ENCODE assay signal across 21 cellular contexts in the genomic region with DNA sequence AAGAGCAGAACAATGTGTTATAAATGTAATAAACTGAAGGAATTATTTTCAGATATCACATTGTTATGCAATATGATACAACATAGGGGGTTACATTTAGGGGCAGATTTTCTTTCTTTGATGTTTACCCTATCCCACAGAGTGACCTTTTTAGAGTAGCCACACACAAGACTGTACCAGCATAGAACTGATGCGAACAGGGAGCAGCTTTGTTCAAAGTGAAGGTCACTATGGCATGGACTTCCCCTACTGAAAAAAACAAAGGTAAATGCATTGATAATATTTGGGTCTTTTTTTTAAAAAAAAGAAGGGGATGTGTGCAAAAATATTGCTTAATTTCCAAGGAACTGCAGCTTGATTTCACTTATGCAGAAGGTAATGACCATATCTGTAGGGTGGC.
A peak's percentile ranks its signal among the peaks of the same experiment; 100 is the strongest.
DNase-seq lines count a peak whose midpoint lies in the region; ATAC-seq, FAIRE-seq and TF ChIP-seq lines count a peak whose summit lies in the region.
"Had no signal": no experiment of that assay in that cellular context is flagged by ENCODE, and none has a peak within 500 bp of the region (broad histone marks: within the 10 kb centered on the region; RNA-seq: fewer than 3 reads in every experiment).

No MANE protein-coding gene starts in this region.

- H4K20me1 ChIP-seq in HepG2 (ENCODE audit: insufficient read depth, low read length) (no peaks in the 10 kb centered on the region), fibroblast of lung (ENCODE audit: control insufficient read depth, extremely low read depth, insufficient read depth, low read length) (no peaks in the 10 kb centered on the region), smooth muscle cell (ENCODE audit: low read depth) (no peaks in the 10 kb centered on the region)

- ATAC-seq in HepG2 (peak; percentile 66; the same call in 2 of the 3 replicates), right lobe of liver (no peak), HG03108 (IDR thresholded peaks at IDR 0.05; ENCODE audit: unreplicated experiment) (no peak)
- ATAC-seq: SK-N-SH treated with all-trans-retinoic acid at 6 μM for 48 hours had no signal

- WGBS in HepG2 (ENCODE audit: low lambda C conversion rate): 5% methylated on average over 1 of the region's 1 CpG
- WGBS in right lobe of liver (ENCODE audit: insufficient coverage, low coverage, low lambda C conversion rate, missing lambda C conversion rate): 77% methylated on average over 1 of the region's 1 CpG
- WGBS in smooth muscle cell (ENCODE audit: low lambda C conversion rate): 100% methylated on average over 1 of the region's 1 CpG

- H3K9me3 ChIP-seq in HepG2 (ENCODE audit: low read length): peaks cover 81% of the 10 kb centered on the region
- no peaks in the 10 kb centered on the region for H3K9me3 ChIP-seq in right lobe of liver
- H3K9me3 ChIP-seq in adipocyte (ENCODE audit: control insufficient read depth, low read length): no peaks in the 10 kb centered on the region
- H3K9me3 ChIP-seq in fibroblast of lung (ENCODE audit: control insufficient read depth, insufficient read depth, low read depth, low read length): no peaks in the 10 kb centered on the region
- H3K9me3 ChIP-seq in smooth muscle cell (replicated peaks; ENCODE audit: low read depth): no peaks in the 10 kb centered on the region
- H3K9me3 ChIP-seq: MG63 had no signal

- H3K27ac ChIP-seq in HepG2 (ENCODE audit: extremely low read length, insufficient read depth, low read length): no peak overlapping the region
- H3K27ac ChIP-seq in right lobe of liver: no peak overlapping the region
- peak overlapping the region; percentile 26 for H3K27ac ChIP-seq in fibroblast of lung (ENCODE audit: insufficient read depth, low read length)
- peak overlapping the region; percentile 65 for H3K27ac ChIP-seq in smooth muscle cell (ENCODE audit: low read depth)

- H3K36me3 ChIP-seq in HepG2 (replicated peaks in 1 of 2; ENCODE audit: control insufficient read depth in 1 of 2, insufficient read depth in 2 of 2, low read length in 2 of 2): no peaks in the 10 kb centered on the region
- no peaks in the 10 kb centered on the region for H3K36me3 ChIP-seq in right lobe of liver
- H3K36me3 ChIP-seq in adipocyte (ENCODE audit: control insufficient read depth, insufficient read depth, low read length, severe bottlenecking): no peaks in the 10 kb centered on the region
- no peaks in the 10 kb centered on the region for H3K36me3 ChIP-seq in fibroblast of lung (ENCODE audit: control insufficient read depth, insufficient read depth, low read length)
- H3K36me3 ChIP-seq in smooth muscle cell (ENCODE audit: low read depth): no peaks in the 10 kb centered on the region
- H3K36me3 ChIP-seq: MG63 had no signal

- H3K4me1 ChIP-seq in HepG2 (ENCODE audit: insufficient read depth, low read length) (peaks cover 22% of the 10 kb centered on the region), right lobe of liver (no peaks in the 10 kb centered on the region), adipocyte (ENCODE audit: control insufficient read depth, insufficient read depth, low read length) (peaks cover 18% of the 10 kb centered on the region), fibroblast of lung (ENCODE audit: control insufficient read depth, extremely low read depth, insufficient read depth, low read length) (peaks cover 7% of the 10 kb centered on the region), smooth muscle cell (ENCODE audit: low read depth) (no peaks in the 10 kb centered on the region)

- H3K9ac ChIP-seq in HepG2 (ENCODE audit: insufficient read depth, low read depth, low read length) (no peak overlapping the region), adipocyte (ENCODE audit: low read length) (peak overlapping the region; percentile 50), fibroblast of lung (ENCODE audit: insufficient read depth, low read length) (no peak overlapping the region), smooth muscle cell (ENCODE audit: low read depth) (no peak overlapping the region)

- TF ChIP-seq POLR2A in HepG2 (IDR thresholded peaks at IDR 0.05; ENCODE audit: insufficient read depth in 1 of 2, low read depth in 2 of 2, low read length in 2 of 2) (no peak), right lobe of liver (IDR thresholded peaks at IDR 0.05) (no peak)

- intact Hi-C loops in HepG2 (cut with micrococcal nuclease; ENCODE audit: unreplicated experiment) (no loop called here), right lobe of liver (cut with DNase I) (no loop called here)

- TF ChIP-seq RAD21 in HepG2 (CRISPR knock-in tag; IDR thresholded peaks at IDR 0.05): no peak

- POLR2A ChIA-PET in HepG2 (lab: Yijun Ruan, JAX): no interaction called here

- TF ChIP-seq EP300 in HepG2 (IDR thresholded peaks at IDR 0.05; ENCODE audit: low read depth in 2 of 2, low read length in 2 of 2): 0 out of 4 replicates have a peak, but pooled peaks of 1 of the 2 experiments have one; percentile 6
- TF ChIP-seq EP300 in HepG2 (CRISPR knock-in tag; IDR thresholded peaks at IDR 0.05; ENCODE audit: borderline replicate concordance): no peak

- H3K4me3 ChIP-seq in HepG2 (replicated peaks in 1 of 3; ENCODE audit: insufficient read depth in 1 of 3, low read depth in 2 of 3, low read length in 3 of 3): no peak overlapping the region
- no peak overlapping the region for H3K4me3 ChIP-seq in right lobe of liver
- H3K4me3 ChIP-seq in adipocyte (ENCODE audit: low read length): peak overlapping the region; percentile 24
- no peak overlapping the region for H3K4me3 ChIP-seq in fibroblast of lung (replicated peaks in 1 of 4; ENCODE audit: control extremely low read depth in 1 of 4, insufficient read depth in 1 of 4, low read depth in 3 of 4, low read length in 4 of 4)
- H3K4me3 ChIP-seq in smooth muscle cell: no peak overlapping the region
- H3K4me3 ChIP-seq: MG63 had no signal

- peak overlapping the region; percentile 23; the same call in 1 of the 2 replicates for H3K4me2 ChIP-seq in HepG2 (ENCODE audit: low read depth, low read length)
- peak overlapping the region; percentile 70 for H3K4me2 ChIP-seq in fibroblast of lung (ENCODE audit: extremely low read depth, insufficient read depth, low read length)
- peak overlapping the region; percentile 44 for H3K4me2 ChIP-seq in smooth muscle cell

- no peak overlapping the region for H2AFZ ChIP-seq in HepG2 (ENCODE audit: low read length)
- no peak overlapping the region for H2AFZ ChIP-seq in fibroblast of lung (ENCODE audit: low read length)
- H2AFZ ChIP-seq in smooth muscle cell (ENCODE audit: low read depth): peak overlapping the region; percentile 68

- no peak for TF ChIP-seq CTCF in HepG2 (CRISPR knock-in tag; IDR thresholded peaks at IDR 0.05)
- TF ChIP-seq CTCF in right lobe of liver (IDR thresholded peaks at IDR 0.05): no peak
- no peak for TF ChIP-seq CTCF in fibroblast of lung (conservative IDR thresholded peaks at IDR 0.05 in 1 of 2, IDR thresholded peaks at IDR 0.05 in 1 of 2; ENCODE audit: low read depth in 1 of 2, low read length in 2 of 2)
- no peak for TF ChIP-seq CTCF in smooth muscle cell (IDR thresholded peaks at IDR 0.05; ENCODE audit: borderline replicate concordance, insufficient read depth, poor library complexity, severe bottlenecking)

- no peak for FAIRE-seq in HepG2 (lab: Jason Lieb, UNC)

- no peaks in the 10 kb centered on the region for H3K79me2 ChIP-seq in HepG2 (ENCODE audit: insufficient read depth, low read length)
- H3K79me2 ChIP-seq in fibroblast of lung (ENCODE audit: control insufficient read depth, insufficient read depth, low read length): no peaks in the 10 kb centered on the region
- H3K79me2 ChIP-seq in smooth muscle cell (ENCODE audit: low read depth): no peaks in the 10 kb centered on the region

- H3F3A ChIP-seq in smooth muscle cell (ENCODE audit: low read depth): no peaks in the 10 kb centered on the region

- peak; percentile 56 for DNase-seq in HepG2 (ENCODE audit: low spot score)
- DNase-seq in right lobe of liver: no peak
- DNase-seq in adipocyte (ENCODE audit: low read depth): no peak
- DNase-seq in fibroblast of lung (ENCODE audit: low read depth in 2 of 2): no peak
- no peak for DNase-seq in smooth muscle cell (lab: John Stamatoyannopoulos, UW; ENCODE audit: unreplicated experiment)
- DNase-seq in COR-L47 (lab: John Stamatoyannopoulos, UW): no peak
- no peak for DNase-seq in hypothalamus (lab: John Stamatoyannopoulos, UW)
- DNase-seq: 8988T, GF-D8, H7, Kasumi-1, MG63, NCI-H1048, NCI-H1417 treated with DMSO at 0.1 percent for 48 hours, NCI-H187, NCI-H446, NCI-H526, OCI-M1, SHP77 treated with DMSO at 0.1 percent for 48 hours had no signal

- no peaks in the 10 kb centered on the region for H3K27me3 ChIP-seq in HepG2 (ENCODE audit: control insufficient read depth in 1 of 2, insufficient read depth in 2 of 2, low read length in 2 of 2)
- no peaks in the 10 kb centered on the region for H3K27me3 ChIP-seq in right lobe of liver
- H3K27me3 ChIP-seq in adipocyte (replicated peaks; ENCODE audit: control insufficient read depth, insufficient read depth, low read length): no peaks in the 10 kb centered on the region
- H3K27me3 ChIP-seq in fibroblast of lung (ENCODE audit: control insufficient read depth, insufficient read depth, low read length): no peaks in the 10 kb centered on the region
- no peaks in the 10 kb centered on the region for H3K27me3 ChIP-seq in smooth muscle cell (ENCODE audit: low read depth)
- H3K27me3 ChIP-seq: MG63 had no signal

- in situ Hi-C loops in HepG2 (cut with HindIII; ENCODE audit: extremely low pct_ligation_motif_present, low pct_unique_long_range_greater_than_20kb): no loop called here

- no TSS peak for BruUV-seq in HepG2 (replicated peaks; lab: Mats Ljungman, UMichigan)

- CTCF ChIA-PET in HepG2 (lab: Yijun Ruan, JAX; ENCODE audit: low intra/inter-chr PET ratio, low total read pairs): no interaction called here

TF ChIP-seq in HepG2, 621 proteins besides CTCF, POLR2A, EP300 and RAD21 (continues in another document):
- TF ChIP-seq SOX13 (IDR thresholded peaks at IDR 0.05): no peak
- peak in 1 of 2 experiments; percentile 79; a peak in 2 of 4 replicates for TF ChIP-seq SOX13 (CRISPR knock-in tag; conservative IDR thresholded peaks at IDR 0.05 in 1 of 2, IDR thresholded peaks at IDR 0.05 in 1 of 2)
- no peak for TF ChIP-seq ZNF841 (CRISPR knock-in tag; IDR thresholded peaks at IDR 0.05; ENCODE audit: borderline replicate concordance)
- TF ChIP-seq, protein P1, sequence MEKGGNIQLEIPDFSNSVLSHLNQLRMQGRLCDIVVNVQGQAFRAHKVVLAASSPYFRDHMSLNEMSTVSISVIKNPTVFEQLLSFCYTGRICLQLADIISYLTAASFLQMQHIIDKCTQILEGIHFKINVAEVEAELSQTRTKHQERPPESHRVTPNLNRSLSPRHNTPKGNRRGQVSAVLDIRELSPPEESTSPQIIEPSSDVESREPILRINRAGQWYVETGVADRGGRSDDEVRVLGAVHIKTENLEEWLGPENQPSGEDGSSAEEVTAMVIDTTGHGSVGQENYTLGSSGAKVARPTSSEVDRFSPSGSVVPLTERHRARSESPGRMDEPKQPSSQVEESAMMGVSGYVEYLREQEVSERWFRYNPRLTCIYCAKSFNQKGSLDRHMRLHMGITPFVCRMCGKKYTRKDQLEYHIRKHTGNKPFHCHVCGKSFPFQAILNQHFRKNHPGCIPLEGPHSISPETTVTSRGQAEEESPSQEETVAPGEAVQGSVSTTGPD (CRISPR knock-in tag; IDR thresholded peaks at IDR 0.05): no peak
- TF ChIP-seq ZNF558 (CRISPR knock-in tag; IDR thresholded peaks at IDR 0.05; ENCODE audit: borderline replicate concordance): no peak

Comparison
In these comparisons a context has a peak if more than half of its experiments do, and no peak if none do; other contexts are left out.
1. H3K27ac ChIP-seq: peak in fibroblast of lung (single experiment) and smooth muscle cell (single experiment); none in HepG2 (single experiment) and right lobe of liver (0 of 3).
2. Peak in every context shown above with its lines, with median percentiles within 50 percentile points of each other: H3K4me2 ChIP-seq.